ENCODE assay signal across 27 cellular contexts in genomic region chr15:37865687-37866086, GRCh38.
"Had no signal": no experiment of that assay in that cellular context is flagged by ENCODE, and none has a peak within 500 bp of the region (broad histone marks: within the 10 kb centered on the region; RNA-seq: fewer than 3 reads in every experiment).

No MANE protein-coding gene starts in this region.

- H3K9me3 ChIP-seq: stomach, suprapubic skin, testis, thoracic aorta, thyroid gland, tibial artery, tibial nerve, transverse colon, upper lobe of left lung, upper lobe of right lung, uterus, vagina had no signal

- H3K4me1 ChIP-seq: stomach, suprapubic skin, testis, tibial nerve, transverse colon, upper lobe of left lung, upper lobe of right lung, uterus, vagina had no signal

- H3K4me3 ChIP-seq: stomach, suprapubic skin, testis, thoracic aorta, thyroid gland, tibial artery, tibial nerve, transverse colon, upper lobe of left lung, upper lobe of right lung, uterus, vagina had no signal

- H3K27ac ChIP-seq: stomach, suprapubic skin, testis, thoracic aorta, thyroid gland, tibial artery, tibial nerve, transverse colon, upper lobe of left lung, upper lobe of right lung, uterus, vagina had no signal

- ATAC-seq: stimulated activated effector memory CD8-positive, alpha-beta T cell treated with anti-CD3 and anti-CD28 coated beads, Interleukin-12 subunit alpha, Interleukin-12 subunit beta, amount 100 ng/mL, for 72 hours; stimulated activated memory B cell treated with anti-CD40 and anti-IgM and Interleukin-4, amounts not matched to agents 10 μg/mL and 1 μg/mL and 100 μg/mL, for 72 hours; stimulated activated naive B cell treated with anti-CD40 and anti-IgM and Interleukin-4, amounts not matched to agents 10 μg/mL and 1 μg/mL and 100 μg/mL, for 72 hours; stimulated activated naive CD8-positive, alpha-beta T cell treated with anti-CD3 and anti-CD28 coated beads, Interleukin-15, amount 100 ng/mL, for 72 hours; stimulated activated naive CD8-positive, alpha-beta T cell treated with anti-CD3 and anti-CD28 coated beads, Interleukin-15, Interleukin-2, amounts not matched to agents 100 U/mL and 50 U/mL, for 24 hours; upper lobe of right lung had no signal

- FAIRE-seq: urothelium cell line had no signal

- DNase-seq: stimulated activated CD4-positive, alpha-beta T cell treated with anti-CD3 and anti-CD28 coated beads, Interleukin-2, amount 100 ng/mL, for 48 hours; stimulated activated CD4-positive, alpha-beta T cell treated with anti-CD3 and anti-CD28 coated beads, Interleukin-4, amount 100 ng/mL, for 1 hour; stimulated activated CD4-positive, alpha-beta T cell treated with anti-CD3 and anti-CD28 coated beads, Interleukin-4, amount 100 ng/mL, for 24 hours; stimulated activated CD4-positive, alpha-beta T cell treated with anti-CD3 and anti-CD28 coated beads, Interleukin-4, amount 100 ng/mL, for 4 hours; stimulated activated CD8-positive, alpha-beta memory T cell treated with anti-CD3 and anti-CD28 coated beads, Interleukin-4, amount 100 ng/mL, for 48 hours; stimulated activated naive B cell treated with anti-CD40 and anti-IgM and Interleukin-4, amounts not matched to agents 10 μg/mL and 1 μg/mL and 100 μg/mL, for 72 hours; stimulated activated naive CD4-positive, alpha-beta T cell; stimulated activated naive CD4-positive, alpha-beta T cell treated with Interleukin-2 at 50 U/mL for 16 hours; stimulated activated naive CD8-positive, alpha-beta T cell treated with anti-CD3 and anti-CD28 coated beads, Interleukin-15, amount 100 ng/mL, for 72 hours; stimulated activated naive CD8-positive, alpha-beta T cell treated with anti-CD3 and anti-CD28 coated beads, Interleukin-15, Interleukin-2, amounts not matched to agents 100 U/mL and 50 U/mL, for 24 hours; stomach; substantia nigra; testis; thyroid gland; tibial artery; transverse colon; trophoblast cell; upper lobe of left lung; upper lobe of right lung; uterus had no signal

- H3K27me3 ChIP-seq: stomach, suprapubic skin, testis, thyroid gland, tibial artery, tibial nerve, transverse colon, upper lobe of left lung, upper lobe of right lung, uterus, vagina had no signal

- H3K36me3 ChIP-seq: stomach, suprapubic skin, thoracic aorta, thyroid gland, tibial artery, tibial nerve, transverse colon, upper lobe of left lung, upper lobe of right lung, uterus, vagina had no signal
